8 cellular contexts compared by ENCODE assay signal in genomic region chr2:54613794-54614257, GRCh38.
DNase-seq lines count a peak whose midpoint lies in the region; ATAC-seq and TF ChIP-seq lines count a peak whose summit lies in the region.

No MANE protein-coding gene starts in this region.

- peaks cover 43% of the 10 kb centered on the region for H3K4me1 ChIP-seq in skeletal muscle satellite cell (ENCODE audit: control insufficient read depth, insufficient read depth, low read length)

- peaks cover 50% of the 10 kb centered on the region for H3K36me3 ChIP-seq in skeletal muscle satellite cell (ENCODE audit: insufficient read depth, low read length)

- peak; percentile 62 for DNase-seq in fibroblast of pulmonary artery (ENCODE audit: low read depth)
- DNase-seq in amniotic stem cell (lab: John Stamatoyannopoulos, UW): no peak
- no peak for DNase-seq in AG20443 (ENCODE audit: low spot score)
- DNase-seq in stimulated activated CD8-positive, alpha-beta memory T cell treated with anti-CD3 and anti-CD28 coated beads, Interleukin-4, amount 100 ng/mL, for 48 hours: no peak

- H3K4me2 ChIP-seq in skeletal muscle satellite cell (ENCODE audit: low read length): peak overlapping the region; percentile 62

- ATAC-seq in GM21619 (IDR thresholded peaks at IDR 0.05; ENCODE audit: unreplicated experiment): peak; percentile 48
- ATAC-seq in HG02884 (IDR thresholded peaks at IDR 0.05; ENCODE audit: unreplicated experiment): no peak

- no peak overlapping the region for H3K9ac ChIP-seq in skeletal muscle satellite cell (ENCODE audit: low read depth, low read length)

- TF ChIP-seq CTCF in fibroblast of pulmonary artery (IDR thresholded peaks at IDR 0.05; ENCODE audit: low read length, missing control alignments): no peak

- H3K9me3 ChIP-seq in skeletal muscle satellite cell (replicated peaks; ENCODE audit: low read length): no peaks in the 10 kb centered on the region

- H3K4me3 ChIP-seq in fibroblast of pulmonary artery (replicated peaks; ENCODE audit: low read depth, low read length): no peak overlapping the region
- H3K4me3 ChIP-seq in skeletal muscle satellite cell (ENCODE audit: low read length): peak overlapping the region; percentile 19

- H3K27me3 ChIP-seq in skeletal muscle satellite cell (ENCODE audit: control insufficient read depth, insufficient read depth, low read length): no peaks in the 10 kb centered on the region

TF ChIP-seq in PFSK-1, 5 proteins besides CTCF, POLR2A, EP300 and RAD21:
- peak in 1 of 2 experiments; percentile 37; a peak in 1 of 4 replicates for TF ChIP-seq REST (IDR thresholded peaks at IDR 0.05; ENCODE audit: insufficient read depth in 1 of 2, low read depth in 2 of 2, low read length in 2 of 2)
- no peak for TF ChIP-seq TAF1 (IDR thresholded peaks at IDR 0.05; ENCODE audit: borderline replicate concordance, insufficient read depth, low read length)
- TF ChIP-seq FOXP2 (optimal IDR thresholded peaks at IDR 0.05; ENCODE audit: borderline replicate concordance, extremely low read depth, extremely low read length, insufficient read depth): no peak
- no peak for TF ChIP-seq POLR2AphosphoS5 (IDR thresholded peaks at IDR 0.05; ENCODE audit: low read depth, low read length)
- TF ChIP-seq SIN3A (IDR thresholded peaks at IDR 0.05; ENCODE audit: borderline replicate concordance, insufficient read depth, low read length): peak; percentile 72; the same call in 1 of the 2 replicates
